In the genomic region with DNA sequence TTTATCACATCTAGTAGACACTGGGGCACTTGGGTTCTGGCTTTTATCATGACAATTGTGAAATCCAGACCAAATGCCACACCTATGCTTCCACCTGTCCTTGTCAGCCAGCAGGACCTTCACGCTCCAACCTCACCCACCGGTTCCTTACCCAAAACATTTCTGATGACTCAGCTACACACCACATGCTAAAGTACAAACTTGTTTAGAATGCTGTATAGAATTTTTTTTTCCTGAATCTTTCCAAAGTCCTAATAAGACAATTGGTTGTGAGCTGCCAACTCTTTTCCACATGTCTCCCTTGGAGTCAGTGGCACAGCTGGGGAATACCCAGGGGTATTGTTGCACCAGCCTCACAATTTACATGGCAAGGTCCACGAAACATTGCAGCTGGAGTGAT, we compare ENCODE assay signal across 27 cellular contexts.
A peak's percentile ranks its signal among the peaks of the same experiment; 100 is the strongest.
DNase-seq lines count a peak whose midpoint lies in the region; ATAC-seq, FAIRE-seq and TF ChIP-seq lines count a peak whose summit lies in the region.
"Had no signal": no experiment of that assay in that cellular context is flagged by ENCODE, and none has a peak within 500 bp of the region (broad histone marks: within the 10 kb centered on the region; RNA-seq: fewer than 3 reads in every experiment).

No MANE protein-coding gene starts in this region.

- no peak overlapping the region for H3K18ac ChIP-seq in mesendoderm (ENCODE audit: low read length)

- H2BK15ac ChIP-seq in mesendoderm (replicated peaks; ENCODE audit: low read depth), result no peak overlapping the region

- TF ChIP-seq RAD21 in A549 (conservative IDR thresholded peaks at IDR 0.05 in 1 of 2, IDR thresholded peaks at IDR 0.05 in 1 of 2), result no peak

- no peak overlapping the region for H2BK5ac ChIP-seq in mesendoderm (ENCODE audit: low read length)

- H3K79me2 ChIP-seq in mesendoderm (ENCODE audit: control insufficient read depth, insufficient read depth, low read length), result no peaks in the 10 kb centered on the region

- POLR2A ChIA-PET in A549 (lab: Yijun Ruan, JAX) (no interaction called here), RWPE1 (lab: Yijun Ruan, JAX; ENCODE audit: low non-redundant PET) (no interaction called here)

- H2BK120ac ChIP-seq in mesendoderm (ENCODE audit: low read depth, low read length), result no peak overlapping the region

- H4K8ac ChIP-seq in mesendoderm (ENCODE audit: low read depth, low read length), result no peak overlapping the region

- H3K4ac ChIP-seq in mesendoderm (ENCODE audit: low read depth, low read length), result no peak overlapping the region

- H3K36me3 ChIP-seq in esophagus muscularis mucosa (peaks cover 3 to 65% (median 14%) of the 10 kb centered on the region in 4 donors), mesendoderm (ENCODE audit: control insufficient read depth, insufficient read depth, low read length) (no peaks in the 10 kb centered on the region)
- H3K36me3 ChIP-seq: BLaER1 treated with 17β-estradiol and CSF1 and Interleukin-3, amounts not matched to agents 10 nM and 100 nM; vagina; WERI-Rb-1 had no signal

- no peak overlapping the region for H3K27ac ChIP-seq in A549
- H3K27ac ChIP-seq in RWPE1, result no peak overlapping the region
- no peak overlapping the region for H3K27ac ChIP-seq in esophagus muscularis mucosa (replicated peaks in 1 of 4)
- no peak overlapping the region for H3K27ac ChIP-seq in mesendoderm (ENCODE audit: low read depth, low read length)
- H3K27ac ChIP-seq: BLaER1 treated with 17β-estradiol and CSF1 and Interleukin-3, amounts not matched to agents 10 nM and 100 nM; vagina; WERI-Rb-1 had no signal

- H3K9ac ChIP-seq in mesendoderm (ENCODE audit: low read length), result no peak overlapping the region
- H3K9ac ChIP-seq: BLaER1 treated with 17β-estradiol and CSF1 and Interleukin-3, amounts not matched to agents 10 nM and 100 nM had no signal

- CTCF ChIA-PET in A549 (lab: Yijun Ruan, JAX), result interaction anchor here (1.3 to 3.0 kb wide), 2 partner anchors 40 to 155 kb away, joined by 4 to 9 read pairs; no protein-coding TSS in a partner anchor
- CTCF ChIA-PET in RWPE1 (lab: Yijun Ruan, JAX), result interaction anchor here (1.1 to 1.5 kb wide), 2 partner anchors 25 to 63 kb away, joined by 3 to 4 read pairs; no protein-coding TSS in a partner anchor

- 88% methylated on average over 3 of the region's 3 CpGs for WGBS in A549 (ENCODE audit: missing lambda C conversion rate)
- WGBS in esophagus muscularis mucosa, result 85% methylated on average over 3 of the region's 3 CpGs
- no CpG with 5 or more reads among the region's 3 CpGs for WGBS in mesendoderm (ENCODE audit: extremely low coverage, insufficient coverage, low lambda C conversion rate)

- TF ChIP-seq EP300 in A549 (IDR thresholded peaks at IDR 0.05) (no peak), esophagus muscularis mucosa (IDR thresholded peaks at IDR 0.05) (no peak)

- TF ChIP-seq POLR2A in A549 (IDR thresholded peaks at IDR 0.05; ENCODE audit: low read length) (no peak), esophagus muscularis mucosa (IDR thresholded peaks at IDR 0.05; ENCODE audit: low read depth) (no peak), GM18505 (IDR thresholded peaks at IDR 0.05; ENCODE audit: borderline replicate concordance, extremely low read depth, insufficient read depth, insufficient read length) (no peak)

- TF ChIP-seq CTCF in A549 (IDR thresholded peaks at IDR 0.05) (no peak), RWPE1 (conservative IDR thresholded peaks at IDR 0.05; ENCODE audit: low read depth) (no peak), esophagus muscularis mucosa (IDR thresholded peaks at IDR 0.05) (no peak)

- FAIRE-seq in A549 (lab: Jason Lieb, UNC), result no peak
- FAIRE-seq: astrocyte, keratinocyte had no signal

- H3K4me1 ChIP-seq in A549 (no peaks in the 10 kb centered on the region), esophagus muscularis mucosa (peaks cover 0 to 1% (median 0%) of the 10 kb centered on the region in 4 donors), mesendoderm (ENCODE audit: control insufficient read depth, low read depth, low read length) (no peaks in the 10 kb centered on the region)
- H3K4me1 ChIP-seq: vagina had no signal

- DNase-seq in A549 (ENCODE audit: low read depth in 1 of 2, low spot score in 1 of 2) (no peak), RWPE1 (ENCODE audit: low spot score) (peak; percentile 6), esophagus muscularis mucosa (ENCODE audit: extremely low spot score) (peak; percentile 50), myocyte (ENCODE audit: low read depth) (peak; percentile 18), SKM-1 treated with dmso at 0.1 percent for 144 hours (lab: John Stamatoyannopoulos, UW; ENCODE audit: unreplicated experiment) (no peak), mesendoderm (no peak)
- no peak for DNase-seq in effector CD8-positive, alpha-beta T cell (lab: John Stamatoyannopoulos, UW)
- DNase-seq: ACHN; activated CD8-positive, alpha-beta memory T cell treated with anti-CD3 and anti-CD28 coated beads, Interleukin-2, amount 50 U/mL, for 48 hours; activated naive CD8-positive, alpha-beta T cell treated with anti-CD3 and anti-CD28 coated beads for 36 hours; DND-41; H7; Kasumi-1; NCI-H1092; NCI-H187 treated with DMSO at 0.1 percent for 48 hours; nucleus accumbens; RPMI8226; stimulated activated CD4-positive, alpha-beta T cell treated with anti-CD3 and anti-CD28 coated beads, Interleukin-2, amount 100 ng/mL, for 48 hours; substantia nigra; WERI-Rb-1 had no signal

- no peaks in the 10 kb centered on the region for H3K9me3 ChIP-seq in A549
- H3K9me3 ChIP-seq in esophagus muscularis mucosa, result no peaks in the 10 kb centered on the region
- H3K9me3 ChIP-seq: BLaER1 treated with 17β-estradiol and CSF1 and Interleukin-3, amounts not matched to agents 10 nM and 100 nM; vagina had no signal

- H3K4me3 ChIP-seq in A549, result no peak overlapping the region
- H3K4me3 ChIP-seq in esophagus muscularis mucosa, result no peak overlapping the region
- no peak overlapping the region for H3K4me3 ChIP-seq in mesendoderm (ENCODE audit: low read length)
- H3K4me3 ChIP-seq: BLaER1 treated with 17β-estradiol and CSF1 and Interleukin-3, amounts not matched to agents 10 nM and 100 nM; lung; vagina had no signal

- H3K27me3 ChIP-seq in esophagus muscularis mucosa (no peaks in the 10 kb centered on the region), mesendoderm (ENCODE audit: insufficient read depth, low read length, poor library complexity) (no peaks in the 10 kb centered on the region)
- H3K27me3 ChIP-seq: BLaER1 treated with 17β-estradiol and CSF1 and Interleukin-3, amounts not matched to agents 10 nM and 100 nM; vagina had no signal

- no peak overlapping the region for H2AK5ac ChIP-seq in mesendoderm (ENCODE audit: low read length)

- intact Hi-C loops in esophagus muscularis mucosa (cut with DNase I), result no loop called here

- ATAC-seq in A549, result no peak
- ATAC-seq in GM18505 (IDR thresholded peaks at IDR 0.05; ENCODE audit: unreplicated experiment), result no peak
- ATAC-seq: stimulated activated effector memory CD8-positive, alpha-beta T cell treated with anti-CD3 and anti-CD28 coated beads, Interleukin-12 subunit alpha, Interleukin-12 subunit beta, amount 100 ng/mL, for 72 hours had no signal

- H3K56ac ChIP-seq in mesendoderm (ENCODE audit: low read length), result no peak overlapping the region

- no peak overlapping the region for H3K23ac ChIP-seq in mesendoderm (ENCODE audit: low read length)

- no peak overlapping the region for H4K5ac ChIP-seq in mesendoderm (ENCODE audit: low read length)

- no peaks in the 10 kb centered on the region for H3K79me1 ChIP-seq in mesendoderm (ENCODE audit: low read length)

- H3K4me2 ChIP-seq in A549 (no peak overlapping the region), mesendoderm (ENCODE audit: low read length) (no peak overlapping the region)
- H3K4me2 ChIP-seq: BLaER1 treated with 17β-estradiol and CSF1 and Interleukin-3, amounts not matched to agents 10 nM and 100 nM had no signal

TF ChIP-seq in A549, 52 proteins besides CTCF, POLR2A, EP300 and RAD21:
- TF ChIP-seq MAFK (IDR thresholded peaks at IDR 0.05; ENCODE audit: partially characterized antibody), result peak; percentile 51
- no peak for TF ChIP-seq ZNF302 (CRISPR knock-in tag; IDR thresholded peaks at IDR 0.05)
TF ChIP-seq in A549: peak in this region for 1.

Comparison
In these comparisons a context has a peak if more than half of its experiments do, and no peak if none do; other contexts are left out.
1. DNase-seq: peak in RWPE1 (single experiment), esophagus muscularis mucosa (single experiment) and myocyte (single experiment); none in A549 (0 of 2), SKM-1 treated with dmso at 0.1 percent for 144 hours (single experiment), mesendoderm (single experiment) and effector CD8-positive, alpha-beta T cell (single experiment).